8 cellular contexts compared by ENCODE assay signal in the genomic region with DNA sequence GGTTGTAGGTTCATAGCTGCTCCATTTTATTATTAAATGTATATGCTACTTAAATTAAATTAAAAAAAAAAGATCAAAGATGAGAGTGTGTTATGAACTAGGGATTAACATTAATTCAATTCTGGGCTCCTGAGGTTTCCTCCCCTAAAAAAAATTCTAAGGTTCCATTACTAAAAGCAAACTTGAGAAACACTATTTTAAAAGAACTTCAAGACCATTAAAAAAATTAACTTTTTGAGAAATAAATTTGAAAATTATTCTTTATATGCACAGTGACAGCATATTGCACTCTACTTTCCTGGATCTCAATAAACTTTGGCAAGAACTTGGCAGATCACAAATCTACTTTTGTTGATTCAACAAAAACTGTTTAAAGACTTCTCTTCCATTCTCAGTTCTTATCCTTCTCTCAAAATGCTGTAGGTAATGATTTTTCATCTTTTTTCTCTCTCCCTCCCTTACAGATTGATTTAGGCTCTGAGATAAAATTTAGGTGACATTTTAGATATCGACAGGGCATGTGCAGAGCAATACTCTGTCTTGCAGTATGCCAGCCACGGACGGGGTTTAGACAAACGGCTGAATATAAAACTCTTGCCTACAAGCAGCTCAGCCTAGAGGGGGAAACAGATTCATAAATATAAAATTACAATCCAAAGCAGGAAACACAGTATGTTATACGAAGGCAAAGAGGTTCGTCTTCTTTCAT. TPM values are rescaled to one million over a fixed set of nuclear protein-coding genes. Genes with fewer than 3 reads are reported as not detected.
A peak's percentile ranks its signal among the peaks of the same experiment; 100 is the strongest.
DNase-seq lines count a peak whose midpoint lies in the region; ATAC-seq and TF ChIP-seq lines count a peak whose summit lies in the region.

No MANE protein-coding gene starts in this region.

- no peaks in the 10 kb centered on the region for H3K4me1 ChIP-seq in mesodermal cell (ENCODE audit: control insufficient read depth, insufficient read depth, low read length, poor library complexity, severe bottlenecking)

- H3K9me3 ChIP-seq in mesodermal cell (ENCODE audit: control insufficient read depth, low read length): no peaks in the 10 kb centered on the region

- H3K4me3 ChIP-seq in choroid plexus epithelial cell (ENCODE audit: low read depth, low read length) (peak overlapping the region; percentile 56), mesodermal cell (ENCODE audit: extremely low read depth, insufficient read depth, low read length, poor library complexity, severe bottlenecking) (peak overlapping the region; percentile 86)

- no peak for TF ChIP-seq CTCF in choroid plexus epithelial cell (conservative IDR thresholded peaks at IDR 0.05; ENCODE audit: low read depth, low read length)

- no CpG with 5 or more reads among the region's 6 CpGs for WGBS in mesodermal cell (ENCODE audit: insufficient coverage in 2 of 2), 2 experiments

- peak; percentile 31 for ATAC-seq in GM21717 (IDR thresholded peaks at IDR 0.05; ENCODE audit: unreplicated experiment)

- peak; percentile 60 for DNase-seq in GF-D8 (lab: John Stamatoyannopoulos, UW)
- DNase-seq in KG1 (lab: John Stamatoyannopoulos, UW): peak; percentile 80
- DNase-seq in choroid plexus epithelial cell (ENCODE audit: low read depth): no peak
- DNase-seq in D341Med (ENCODE audit: low spot score): no peak
- no peak for DNase-seq in NCI-H82 treated with DMSO at 0.1 percent for 48 hours (lab: John Stamatoyannopoulos, UW; ENCODE audit: unreplicated experiment)
- no peak for DNase-seq in kidney glomerular epithelial cell (lab: John Stamatoyannopoulos, UW)

- H3K36me3 ChIP-seq in mesodermal cell (ENCODE audit: control insufficient read depth, insufficient read depth, low read length): no peaks in the 10 kb centered on the region

- peak overlapping the region; percentile 73 for H3K27ac ChIP-seq in mesodermal cell (ENCODE audit: low read depth, low read length, severe bottlenecking)

RNA-seq across cellular contexts. Expression of a gene that starts 0.6 kb away (rescaled TPM):
- polyA plus RNA-seq in mesodermal cell (2013, experiment 1 of 2): 5.3 TPM
- polyA plus RNA-seq in mesodermal cell (2013, experiment 2 of 2): 4.5 TPM

RNA-seq across cellular contexts. Expression of a gene that starts 29.2 kb away (rescaled TPM):
- 24.1 TPM for polyA plus RNA-seq in mesodermal cell (2013, experiment 1 of 2)
- 25.7 TPM for polyA plus RNA-seq in mesodermal cell (2013, experiment 2 of 2)

Comparison
In these comparisons a context has a peak if more than half of its experiments do, and no peak if none do; other contexts are left out.
1. DNase-seq: peak in GF-D8 (single experiment) and KG1 (single experiment); none in choroid plexus epithelial cell (single experiment), D341Med (single experiment), NCI-H82 treated with DMSO at 0.1 percent for 48 hours (single experiment) and kidney glomerular epithelial cell (single experiment).